ENCODE assay signal across 8 cellular contexts in the genomic region with DNA sequence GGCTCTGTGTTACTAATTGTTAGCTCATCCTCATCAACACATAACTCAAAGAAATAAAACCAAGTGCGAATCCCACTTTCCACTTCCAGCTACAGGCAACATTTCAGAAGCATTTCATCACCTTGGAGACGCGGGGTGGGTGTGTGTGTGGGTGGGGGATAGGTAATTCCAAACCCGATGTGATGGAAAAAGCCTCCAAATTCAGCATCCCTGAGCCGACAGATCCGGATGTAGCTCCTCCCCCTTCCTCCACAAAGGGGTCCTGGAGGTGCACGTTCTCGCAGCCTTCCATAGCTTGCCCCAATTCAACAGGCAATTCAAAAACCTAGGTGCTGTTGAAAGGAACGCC. TPM values are rescaled to one million over a fixed set of nuclear protein-coding genes. Genes with fewer than 3 reads are reported as not detected.
DNase-seq lines count a peak whose midpoint lies in the region; ATAC-seq and TF ChIP-seq lines count a peak whose summit lies in the region.

No MANE protein-coding gene starts in this region.

- H3K4me1 ChIP-seq in mucosa of stomach (ENCODE audit: control insufficient read depth, insufficient read depth, low read length) (peaks cover 6% of the 10 kb centered on the region), subcutaneous abdominal adipose tissue (ENCODE audit: control insufficient read depth in 5 of 5, insufficient read depth in 5 of 5, low read length in 5 of 5) (peaks cover 4 to 23% (median 20%) of the 10 kb centered on the region in 5 donors)

- no peaks in the 10 kb centered on the region for H3K9me3 ChIP-seq in AG04450 (ENCODE audit: control insufficient read depth, insufficient read depth, low read length)
- no peaks in the 10 kb centered on the region for H3K9me3 ChIP-seq in mucosa of stomach (ENCODE audit: control insufficient read depth, low read length)
- no peaks in the 10 kb centered on the region for H3K9me3 ChIP-seq in subcutaneous abdominal adipose tissue (ENCODE audit: control insufficient read depth in 5 of 5, low read length in 5 of 5)

- CTCF ChIA-PET in AG04450 (lab: Charles Lee): interaction anchor here (0.9 to 1.5 kb wide), 5 partner anchors 9 to 1102 kb away, joined by 3 to 5 read pairs (median 3); no protein-coding TSS in a partner anchor

- DNase-seq in AG04450 (ENCODE audit: low read depth, low spot score) (no peak), NCI-H748 (lab: John Stamatoyannopoulos, UW; ENCODE audit: unreplicated experiment) (peak; percentile 79), chondrocyte (ENCODE audit: low spot score) (no peak), NCI-H510A (lab: John Stamatoyannopoulos, UW) (no peak)

- POLR2A ChIA-PET in AG04450 (lab: Yijun Ruan, JAX): interaction anchor here (0.8 kb wide), 1 partner anchor 682 kb away, joined by 4 read pairs; the partner anchor contains the start of gene NRIP1

- H3K27me3 ChIP-seq in AG04450 (ENCODE audit: control insufficient read depth, insufficient read depth, low read length) (no peaks in the 10 kb centered on the region), mucosa of stomach (ENCODE audit: control insufficient read depth, insufficient read depth, low read length) (no peaks in the 10 kb centered on the region), subcutaneous abdominal adipose tissue (ENCODE audit: control insufficient read depth in 5 of 5, insufficient read depth in 4 of 5, low read length in 5 of 5) (no peaks in the 10 kb centered on the region)

- H3K27ac ChIP-seq in AG04450 (ENCODE audit: low read depth, low read length): peak overlapping the region; percentile 58
- H3K27ac ChIP-seq in subcutaneous abdominal adipose tissue (ENCODE audit: low read depth, low read length): peak overlapping the region; percentile 87

- no peak for TF ChIP-seq CTCF in AG04450 (IDR thresholded peaks at IDR 0.05; ENCODE audit: low read depth, low read length)
- no peak for TF ChIP-seq CTCF in chondrocyte (IDR thresholded peaks at IDR 0.05)

- H3K9ac ChIP-seq in mucosa of stomach (ENCODE audit: low read length) (peak overlapping the region; percentile 80), subcutaneous abdominal adipose tissue (ENCODE audit: low read length in 5 of 5) (peak overlapping the region; percentile 63 to 86 (median 82))

- no peaks in the 10 kb centered on the region for H3K27me3 Mint-ChIP-seq in chondrocyte (ENCODE audit: low read depth)

- peaks cover 12% of the 10 kb centered on the region for H3K36me3 Mint-ChIP-seq in chondrocyte (ENCODE audit: low read depth)

- no peaks in the 10 kb centered on the region for H3K36me3 ChIP-seq in mucosa of stomach (ENCODE audit: control insufficient read depth, insufficient read depth, low read length)
- peaks cover 7 to 10% (median 7%) of the 10 kb centered on the region in 5 donors for H3K36me3 ChIP-seq in subcutaneous abdominal adipose tissue (ENCODE audit: control insufficient read depth in 5 of 5, insufficient read depth in 5 of 5, low read length in 5 of 5)

- H3K9me3 Mint-ChIP-seq in chondrocyte (ENCODE audit: low read depth): no peaks in the 10 kb centered on the region

- H3K4me3 ChIP-seq in AG04450 (ENCODE audit: low read depth, low read length) (peak overlapping the region; percentile 94), mucosa of stomach (ENCODE audit: low read length) (peak overlapping the region; percentile 70), subcutaneous abdominal adipose tissue (ENCODE audit: low read depth in 1 of 5, low read length in 5 of 5) (peak overlapping the region; percentile 88 to 97 (median 94))

- peak overlapping the region; percentile 100 for H3K27ac Mint-ChIP-seq in chondrocyte (ENCODE audit: unreplicated experiment)

- peaks cover 39% of the 10 kb centered on the region for H3K4me1 Mint-ChIP-seq in chondrocyte (ENCODE audit: low read depth)

- peak overlapping the region; percentile 99 for H3K4me3 Mint-ChIP-seq in chondrocyte (ENCODE audit: unreplicated experiment)

- ATAC-seq in GM21447 (IDR thresholded peaks at IDR 0.05; ENCODE audit: unreplicated experiment) (peak; percentile 8), HG03342 (IDR thresholded peaks at IDR 0.05; ENCODE audit: unreplicated experiment) (no peak)

RNA-seq across cellular contexts. Expression of gene HSPA13, which starts 0.5 kb away (rescaled TPM):
- 30.3 and 42.9 TPM in 2 replicates for polyA plus RNA-seq in AG04450 (2011; rRNA removed)
- 15.3 and 28.9 TPM in 2 replicates for polyA minus RNA-seq in AG04450 (2011; rRNA and poly(A)+ RNA removed)
- 64.3 to 86.2 TPM (median 85.0 TPM) in 3 replicates for total RNA-seq in chondrocyte
